ENCODE assay signal across 19 cellular contexts in the genomic region with DNA sequence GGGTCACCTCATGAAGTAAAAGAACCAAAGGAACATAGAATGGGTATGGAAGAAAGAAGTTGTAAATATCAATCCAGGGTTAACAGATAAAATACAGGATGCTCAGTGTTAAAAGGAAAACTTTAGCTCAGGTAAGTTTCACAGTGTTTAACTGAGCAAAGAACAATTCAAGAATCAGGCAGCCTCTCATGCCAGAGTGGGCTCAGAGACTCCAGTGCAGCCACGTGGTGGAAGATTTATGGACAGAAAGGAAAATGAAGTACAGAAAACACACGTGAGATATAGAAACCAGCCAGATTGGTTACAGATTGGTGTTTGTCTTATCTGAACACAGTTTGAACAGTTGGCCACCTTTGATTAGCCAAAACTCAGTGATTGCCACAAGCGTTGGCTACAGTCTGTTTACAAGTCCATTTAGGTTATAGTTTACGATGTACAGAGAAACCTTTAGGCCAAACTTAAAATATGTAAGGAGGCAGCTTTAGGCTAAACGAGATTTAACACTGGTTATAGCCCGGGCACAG. TPM values are rescaled to one million over a fixed set of nuclear protein-coding genes. Genes with fewer than 3 reads are reported as not detected.
DNase-seq lines count a peak whose midpoint lies in the region; ATAC-seq, FAIRE-seq and TF ChIP-seq lines count a peak whose summit lies in the region.
"Had no signal": no experiment of that assay in that cellular context is flagged by ENCODE, and none has a peak within 500 bp of the region (broad histone marks: within the 10 kb centered on the region; RNA-seq: fewer than 3 reads in every experiment).

No MANE protein-coding gene starts in this region.

- no peak for TF ChIP-seq RAD21 in HepG2 (CRISPR knock-in tag; IDR thresholded peaks at IDR 0.05)

- DNase-seq in HepG2 (ENCODE audit: low spot score) (no peak), right lobe of liver (no peak), lung (ENCODE audit: low spot score) (peak; percentile 17), middle frontal gyrus (ENCODE audit: extremely low spot score, low spot score) (no peak)
- no peak for DNase-seq in stimulated activated effector memory CD8-positive, alpha-beta T cell treated with anti-CD3 and anti-CD28 coated beads, Interleukin-12 subunit alpha, Interleukin-12 subunit beta, amount 100 ng/mL, for 72 hours (ENCODE audit: low spot score in 2 of 2)
- no peak for DNase-seq in activated naive CD4-positive, alpha-beta T cell treated with anti-CD3 and anti-CD28 coated beads, Interleukin-2, amount 10 ng/mL, durations not matched to agents 7 days and 5 days
- no peak for DNase-seq in T-helper 2 cell treated with Interferon-gamma antibody and Interleukin-4, amounts not matched to agents 5 μg/mL and 100 μg/mL, for 36 hours (ENCODE audit: low spot score)
- DNase-seq: ACHN; Caco-2; CD8-positive, alpha-beta memory T cell; DND-41; GDM1; GOT3; H9; HFFc6 had no signal

- no peak for TF ChIP-seq EP300 in HepG2 (IDR thresholded peaks at IDR 0.05; ENCODE audit: low read depth in 2 of 2, low read length in 2 of 2)
- TF ChIP-seq EP300 in HepG2 (CRISPR knock-in tag; IDR thresholded peaks at IDR 0.05; ENCODE audit: borderline replicate concordance): no peak

- in situ Hi-C loops in HepG2 (cut with HindIII; ENCODE audit: extremely low pct_ligation_motif_present, low pct_unique_long_range_greater_than_20kb): no loop called here

- TF ChIP-seq POLR2A in HepG2 (IDR thresholded peaks at IDR 0.05; ENCODE audit: insufficient read depth in 1 of 2, low read depth in 2 of 2, low read length in 2 of 2) (no peak), right lobe of liver (IDR thresholded peaks at IDR 0.05) (no peak)

- H3K4me3 Mint-ChIP-seq in activated T-helper 17 cell treated with anti-CD3 and anti-CD28 coated beads, Interleukin-2, amount 50 U/mL, for 72 hours: no peak overlapping the region
- H3K4me3 Mint-ChIP-seq in stimulated activated effector memory CD8-positive, alpha-beta T cell treated with anti-CD3 and anti-CD28 coated beads, Interleukin-12 subunit alpha, Interleukin-12 subunit beta, amount 100 ng/mL, for 72 hours: no peak overlapping the region
- no peak overlapping the region for H3K4me3 Mint-ChIP-seq in activated naive CD4-positive, alpha-beta T cell treated with anti-CD3 and anti-CD28 coated beads, Interleukin-2, amount 10 ng/mL, durations not matched to agents 7 days and 5 days
- no peak overlapping the region for H3K4me3 Mint-ChIP-seq in T-helper 2 cell treated with Interferon-gamma antibody and Interleukin-4, amounts not matched to agents 5 μg/mL and 100 μg/mL, for 36 hours
- H3K4me3 Mint-ChIP-seq: CD8-positive, alpha-beta memory T cell; H9; HFFc6 had no signal

- BruUV-seq in HepG2 (replicated peaks; lab: Mats Ljungman, UMichigan): no TSS peak

- ATAC-seq in HepG2 (no peak), right lobe of liver (no peak), lung (ENCODE audit: insufficient read depth, low FRiP score) (no peak)
- no peak for ATAC-seq in activated T-helper 17 cell treated with anti-CD3 and anti-CD28 coated beads, Interleukin-2, amount 50 U/mL, for 72 hours (replicated peaks)
- no peak for ATAC-seq in stimulated activated effector memory CD8-positive, alpha-beta T cell treated with anti-CD3 and anti-CD28 coated beads, Interleukin-12 subunit alpha, Interleukin-12 subunit beta, amount 100 ng/mL, for 72 hours

- no peak for FAIRE-seq in HepG2 (lab: Jason Lieb, UNC)
- FAIRE-seq: GM12892, GM19239 had no signal

- H3K4me3 ChIP-seq in HepG2 (replicated peaks in 1 of 3; ENCODE audit: insufficient read depth in 1 of 3, low read depth in 2 of 3, low read length in 3 of 3): no peak overlapping the region
- no peak overlapping the region for H3K4me3 ChIP-seq in right lobe of liver
- H3K4me3 ChIP-seq in lung: no peak overlapping the region

- 2% methylated on average over 6 of the region's 6 CpGs for WGBS in HepG2 (ENCODE audit: low lambda C conversion rate)
- WGBS in right lobe of liver (ENCODE audit: insufficient coverage, low coverage, low lambda C conversion rate, missing lambda C conversion rate): 40% methylated on average over 6 of the region's 6 CpGs
- WGBS in lung, 2 donors: 67 to 75% methylated on average over 6 of the region's 6 CpGs

- no peak overlapping the region for H3K9ac ChIP-seq in HepG2 (ENCODE audit: insufficient read depth, low read depth, low read length)

- no peaks in the 10 kb centered on the region for H4K20me1 ChIP-seq in HepG2 (ENCODE audit: insufficient read depth, low read length)

- H3K27ac Mint-ChIP-seq in activated T-helper 17 cell treated with anti-CD3 and anti-CD28 coated beads, Interleukin-2, amount 50 U/mL, for 72 hours: peak overlapping the region; percentile 13
- peak overlapping the region; percentile 23 for H3K27ac Mint-ChIP-seq in stimulated activated effector memory CD8-positive, alpha-beta T cell treated with anti-CD3 and anti-CD28 coated beads, Interleukin-12 subunit alpha, Interleukin-12 subunit beta, amount 100 ng/mL, for 72 hours
- H3K27ac Mint-ChIP-seq in activated naive CD4-positive, alpha-beta T cell treated with anti-CD3 and anti-CD28 coated beads, Interleukin-2, amount 10 ng/mL, durations not matched to agents 7 days and 5 days: no peak overlapping the region
- no peak overlapping the region for H3K27ac Mint-ChIP-seq in T-helper 2 cell treated with Interferon-gamma antibody and Interleukin-4, amounts not matched to agents 5 μg/mL and 100 μg/mL, for 36 hours
- H3K27ac Mint-ChIP-seq: CD8-positive, alpha-beta memory T cell; H9; HFFc6 had no signal

- peak overlapping the region; percentile 50 for H3K4me2 ChIP-seq in HepG2 (ENCODE audit: low read depth, low read length)

- H3K9me3 ChIP-seq in HepG2 (ENCODE audit: low read length): no peaks in the 10 kb centered on the region
- no peaks in the 10 kb centered on the region for H3K9me3 ChIP-seq in right lobe of liver
- no peaks in the 10 kb centered on the region for H3K9me3 ChIP-seq in lung (ENCODE audit: control insufficient read depth in 2 of 2, insufficient read depth in 1 of 2, low read length in 1 of 2)
- H3K9me3 ChIP-seq: Caco-2 had no signal

- no peaks in the 10 kb centered on the region for H3K79me2 ChIP-seq in HepG2 (ENCODE audit: insufficient read depth, low read length)

- no peak for TF ChIP-seq CTCF in HepG2 (CRISPR knock-in tag; IDR thresholded peaks at IDR 0.05)
- TF ChIP-seq CTCF in right lobe of liver (IDR thresholded peaks at IDR 0.05): no peak
- no peak for TF ChIP-seq CTCF in lung (IDR thresholded peaks at IDR 0.05; ENCODE audit: control extremely low read depth, extremely low read depth)

- H3K36me3 ChIP-seq in HepG2 (replicated peaks in 1 of 2; ENCODE audit: control insufficient read depth in 1 of 2, insufficient read depth in 2 of 2, low read length in 2 of 2) (no peaks in the 10 kb centered on the region), right lobe of liver (no peaks in the 10 kb centered on the region), lung (ENCODE audit: control insufficient read depth in 2 of 2, insufficient read depth in 2 of 2, low read length in 2 of 2) (no peaks in the 10 kb centered on the region)

- no peaks in the 10 kb centered on the region for H3K9me3 Mint-ChIP-seq in activated T-helper 17 cell treated with anti-CD3 and anti-CD28 coated beads, Interleukin-2, amount 50 U/mL, for 72 hours
- H3K9me3 Mint-ChIP-seq in stimulated activated effector memory CD8-positive, alpha-beta T cell treated with anti-CD3 and anti-CD28 coated beads, Interleukin-12 subunit alpha, Interleukin-12 subunit beta, amount 100 ng/mL, for 72 hours: no peaks in the 10 kb centered on the region
- H3K9me3 Mint-ChIP-seq in activated naive CD4-positive, alpha-beta T cell treated with anti-CD3 and anti-CD28 coated beads, Interleukin-2, amount 10 ng/mL, durations not matched to agents 7 days and 5 days: no peaks in the 10 kb centered on the region
- H3K9me3 Mint-ChIP-seq in T-helper 2 cell treated with Interferon-gamma antibody and Interleukin-4, amounts not matched to agents 5 μg/mL and 100 μg/mL, for 36 hours: no peaks in the 10 kb centered on the region
- H3K9me3 Mint-ChIP-seq: CD8-positive, alpha-beta memory T cell; HFFc6 had no signal

- H3K27ac ChIP-seq in HepG2 (ENCODE audit: extremely low read length, insufficient read depth, low read length): no peak overlapping the region
- H3K27ac ChIP-seq in right lobe of liver: no peak overlapping the region
- H3K27ac ChIP-seq in lung (ENCODE audit: low read depth in 1 of 2, low read length in 1 of 2): no peak overlapping the region

- H3K27me3 Mint-ChIP-seq in activated T-helper 17 cell treated with anti-CD3 and anti-CD28 coated beads, Interleukin-2, amount 50 U/mL, for 72 hours: no peaks in the 10 kb centered on the region
- H3K27me3 Mint-ChIP-seq in activated naive CD4-positive, alpha-beta T cell treated with anti-CD3 and anti-CD28 coated beads, Interleukin-2, amount 10 ng/mL, durations not matched to agents 7 days and 5 days: peaks cover 5% of the 10 kb centered on the region
- no peaks in the 10 kb centered on the region for H3K27me3 Mint-ChIP-seq in T-helper 2 cell treated with Interferon-gamma antibody and Interleukin-4, amounts not matched to agents 5 μg/mL and 100 μg/mL, for 36 hours (ENCODE audit: low read depth)
- H3K27me3 Mint-ChIP-seq: CD8-positive, alpha-beta memory T cell had no signal

- H3K4me1 ChIP-seq in HepG2 (ENCODE audit: insufficient read depth, low read length) (peaks cover 31% of the 10 kb centered on the region), right lobe of liver (peaks cover 0 to 8% (median 0%) of the 10 kb centered on the region in 4 donors), lung (ENCODE audit: control insufficient read depth in 2 of 2, insufficient read depth in 2 of 2, low read length in 2 of 2) (peaks cover 0 to 4% of the 10 kb centered on the region in 2 donors)

- H3K36me3 Mint-ChIP-seq in activated T-helper 17 cell treated with anti-CD3 and anti-CD28 coated beads, Interleukin-2, amount 50 U/mL, for 72 hours (ENCODE audit: low read depth): peaks cover 2% of the 10 kb centered on the region
- H3K36me3 Mint-ChIP-seq in stimulated activated effector memory CD8-positive, alpha-beta T cell treated with anti-CD3 and anti-CD28 coated beads, Interleukin-12 subunit alpha, Interleukin-12 subunit beta, amount 100 ng/mL, for 72 hours: peaks cover under 1% of the 10 kb centered on the region
- peaks cover under 1% of the 10 kb centered on the region for H3K36me3 Mint-ChIP-seq in activated naive CD4-positive, alpha-beta T cell treated with anti-CD3 and anti-CD28 coated beads, Interleukin-2, amount 10 ng/mL, durations not matched to agents 7 days and 5 days
- H3K36me3 Mint-ChIP-seq in T-helper 2 cell treated with Interferon-gamma antibody and Interleukin-4, amounts not matched to agents 5 μg/mL and 100 μg/mL, for 36 hours (ENCODE audit: low read depth): peaks cover 8% of the 10 kb centered on the region

- POLR2A ChIA-PET in HepG2 (lab: Yijun Ruan, JAX): interaction anchor here (0.6 to 1.4 kb wide), 2 partner anchors 8 to 60 kb away, joined by 3 to 5 read pairs; no protein-coding TSS in a partner anchor

- CTCF ChIA-PET in HepG2 (lab: Yijun Ruan, JAX; ENCODE audit: low intra/inter-chr PET ratio, low total read pairs): interaction anchor here (1.0 to 1.5 kb wide), 4 partner anchors 27 to 217 kb away, joined by 3 to 6 read pairs (median 4); a partner anchor contains a TSS
- CTCF ChIA-PET in activated naive CD4-positive, alpha-beta T cell treated with anti-CD3 and anti-CD28 coated beads, Interleukin-2, amount 10 ng/mL, durations not matched to agents 7 days and 5 days (lab: Charles Lee): interaction anchor here (0.7 to 3.2 kb wide), 6 partner anchors 8 to 60 kb away, joined by 3 to 29 read pairs (median 4); a partner anchor contains a TSS

- no peak overlapping the region for H2AFZ ChIP-seq in HepG2 (ENCODE audit: low read length)

- H3K27me3 ChIP-seq in HepG2 (ENCODE audit: control insufficient read depth in 1 of 2, insufficient read depth in 2 of 2, low read length in 2 of 2): no peaks in the 10 kb centered on the region
- H3K27me3 ChIP-seq in right lobe of liver: no peaks in the 10 kb centered on the region
- H3K27me3 ChIP-seq in lung (ENCODE audit: control insufficient read depth, insufficient read depth): no peaks in the 10 kb centered on the region

- peaks cover 9% of the 10 kb centered on the region for H3K4me1 Mint-ChIP-seq in activated T-helper 17 cell treated with anti-CD3 and anti-CD28 coated beads, Interleukin-2, amount 50 U/mL, for 72 hours
- H3K4me1 Mint-ChIP-seq in stimulated activated effector memory CD8-positive, alpha-beta T cell treated with anti-CD3 and anti-CD28 coated beads, Interleukin-12 subunit alpha, Interleukin-12 subunit beta, amount 100 ng/mL, for 72 hours: peaks cover 33% of the 10 kb centered on the region
- peaks cover 3% of the 10 kb centered on the region for H3K4me1 Mint-ChIP-seq in activated naive CD4-positive, alpha-beta T cell treated with anti-CD3 and anti-CD28 coated beads, Interleukin-2, amount 10 ng/mL, durations not matched to agents 7 days and 5 days
- peaks cover 6% of the 10 kb centered on the region for H3K4me1 Mint-ChIP-seq in T-helper 2 cell treated with Interferon-gamma antibody and Interleukin-4, amounts not matched to agents 5 μg/mL and 100 μg/mL, for 36 hours (ENCODE audit: low read depth)
- H3K4me1 Mint-ChIP-seq: H9 had no signal

- intact Hi-C loops in HepG2 (cut with micrococcal nuclease; ENCODE audit: unreplicated experiment) (loop anchor here (1.0 kb wide), 1 partner anchor 59 kb away; a partner anchor contains a TSS), right lobe of liver (cut with DNase I) (no loop called here)

RNA-seq across cellular contexts. Expression of a gene that starts 9.1 kb away (rescaled TPM):
- total RNA-seq in HepG2 (2016; rRNA removed; fragmentation: Illumina TruSeq; extraction: Trizol) (3.8 and 4.4 TPM in 2 replicates), right lobe of liver (10 to 100 TPM in 3 of 6 experiments, 1 to 10 TPM in 3; 5.0 to 13.5 (median 9.7) TPM), lung (10 to 100 TPM in 1 of 2 donors, 1 to 10 TPM in 1; 8.6 to 35.5 TPM)
- 0.44 and 0.61 TPM in 2 replicates for total RNA-seq in HepG2 (2016; cell fraction: cytosol; rRNA removed; fragmentation: Illumina TruSeq; extraction: Trizol; ENCODE audit: low read depth)
- total RNA-seq in HepG2 (2016; cell fraction: insoluble cytoplasmic fraction; rRNA removed; fragmentation: Illumina TruSeq; extraction: Trizol): 2.9 and 4.5 TPM in 2 replicates
- total RNA-seq in HepG2 (2016; cell fraction: membrane; rRNA removed; fragmentation: Illumina TruSeq; extraction: Trizol): 2.0 and 2.1 TPM in 2 replicates
- total RNA-seq in HepG2 (2016; cell fraction: nucleus; rRNA removed; fragmentation: Illumina TruSeq; extraction: Trizol): 2.9 and 3.7 TPM in 2 replicates
- polyA plus RNA-seq in HepG2 (2011; rRNA removed) (1.7 and 2.8 TPM in 2 replicates), lung (10 to 100 TPM; 13.0 to 35.1 TPM)
- 1.6 and 2.5 TPM in 2 replicates for polyA plus RNA-seq in HepG2 (2011; cell fraction: cytosol; rRNA removed)
- polyA plus RNA-seq in HepG2 (2011; cell fraction: nucleus; rRNA removed): 6.0 and 6.2 TPM in 2 replicates
- 1.2 and 2.4 TPM in 2 replicates for polyA plus RNA-seq in HepG2 (2012)
- 0.25 and 0.27 TPM in 2 replicates for polyA plus RNA-seq in HepG2 (2016; cell fraction: cytosol; fragmentation: Illumina TruSeq; extraction: Trizol; ENCODE audit: low read depth)
- 2.6 and 2.7 TPM in 2 replicates for polyA plus RNA-seq in HepG2 (2016; cell fraction: insoluble cytoplasmic fraction; fragmentation: Illumina TruSeq; extraction: Trizol; ENCODE audit: low read depth)
- 0.78 and 0.94 TPM in 2 replicates for polyA plus RNA-seq in HepG2 (2016; cell fraction: membrane; fragmentation: Illumina TruSeq; extraction: Trizol; ENCODE audit: low read depth)
- polyA plus RNA-seq in HepG2 (2016; cell fraction: nucleus; fragmentation: Illumina TruSeq; extraction: Trizol; ENCODE audit: insufficient read depth, low read depth): 4.3 and 4.6 TPM in 2 replicates
- 9.8 and 22.8 TPM in 2 replicates for polyA minus RNA-seq in HepG2 (2011; rRNA and poly(A)+ RNA removed; ENCODE audit: low replicate concordance)
- 3.4 and 4.2 TPM in 2 replicates for polyA minus RNA-seq in HepG2 (2011; cell fraction: cytosol; rRNA and poly(A)+ RNA removed)
- polyA minus RNA-seq in HepG2 (2011; cell fraction: nucleus; rRNA and poly(A)+ RNA removed): 4.9 and 5.1 TPM in 2 replicates
- 10 to 100 TPM; 17.2 to 21.9 TPM for total RNA-seq in activated T-helper 17 cell treated with anti-CD3 and anti-CD28 coated beads, Interleukin-2, amount 50 U/mL, for 72 hours

RNA-seq across cellular contexts. Expression of a gene that starts 15.2 kb away (rescaled TPM):
- total RNA-seq in HepG2 (2016; rRNA removed; fragmentation: Illumina TruSeq; extraction: Trizol) (not detected in 2 replicates), right lobe of liver (not detected), lung (under 1 TPM; 0.17 to 0.77 TPM)
- total RNA-seq in HepG2 (2016; cell fraction: cytosol; rRNA removed; fragmentation: Illumina TruSeq; extraction: Trizol; ENCODE audit: low read depth): not detected in 2 replicates
- not detected in 2 replicates for total RNA-seq in HepG2 (2016; cell fraction: insoluble cytoplasmic fraction; rRNA removed; fragmentation: Illumina TruSeq; extraction: Trizol)
- total RNA-seq in HepG2 (2016; cell fraction: membrane; rRNA removed; fragmentation: Illumina TruSeq; extraction: Trizol): not detected in 2 replicates
- not detected in 2 replicates for total RNA-seq in HepG2 (2016; cell fraction: nucleus; rRNA removed; fragmentation: Illumina TruSeq; extraction: Trizol)
- polyA plus RNA-seq in HepG2 (2011; rRNA removed) (0.01 and 0.04 TPM in 2 replicates), lung (1 to 10 TPM in 1 of 2 donors, under 1 TPM in 1; 0.96 to 1.4 TPM)
- polyA plus RNA-seq in HepG2 (2011; cell fraction: cytosol; rRNA removed): not detected in 2 replicates
- polyA plus RNA-seq in HepG2 (2011; cell fraction: nucleus; rRNA removed): 0.03 TPM in 1 of 2 replicates, not detected in the other
- not detected in 2 replicates for polyA plus RNA-seq in HepG2 (2012)
- polyA plus RNA-seq in HepG2 (2016; cell fraction: cytosol; fragmentation: Illumina TruSeq; extraction: Trizol; ENCODE audit: low read depth): not detected in 2 replicates
- polyA plus RNA-seq in HepG2 (2016; cell fraction: insoluble cytoplasmic fraction; fragmentation: Illumina TruSeq; extraction: Trizol; ENCODE audit: low read depth): not detected in 2 replicates
- polyA plus RNA-seq in HepG2 (2016; cell fraction: membrane; fragmentation: Illumina TruSeq; extraction: Trizol; ENCODE audit: low read depth): not detected in 2 replicates
- polyA plus RNA-seq in HepG2 (2016; cell fraction: nucleus; fragmentation: Illumina TruSeq; extraction: Trizol; ENCODE audit: insufficient read depth, low read depth): not detected in 2 replicates
- polyA minus RNA-seq in HepG2 (2011; rRNA and poly(A)+ RNA removed; ENCODE audit: low replicate concordance): not detected in 2 replicates
- polyA minus RNA-seq in HepG2 (2011; cell fraction: cytosol; rRNA and poly(A)+ RNA removed): not detected in 2 replicates
- not detected in 2 replicates for polyA minus RNA-seq in HepG2 (2011; cell fraction: nucleus; rRNA and poly(A)+ RNA removed)
- total RNA-seq in activated T-helper 17 cell treated with anti-CD3 and anti-CD28 coated beads, Interleukin-2, amount 50 U/mL, for 72 hours: under 1 TPM in 1 of 2 donors, not detected in 1; 0.98 TPM
- total RNA-seq: A172; CD8-positive, alpha-beta memory T cell; HFFc6 had no signal
- polyA plus RNA-seq: CD8-positive, alpha-beta memory T cell had no signal

RNA-seq across cellular contexts. Expression of a gene that starts 51.1 kb away (rescaled TPM):
- total RNA-seq in HepG2 (2016; rRNA removed; fragmentation: Illumina TruSeq; extraction: Trizol) (50.9 and 65.1 TPM in 2 replicates), right lobe of liver (10 to 100 TPM; 16.8 to 39.1 (median 26.1) TPM), lung (10 to 100 TPM; 21.8 to 62.3 TPM)
- 57.6 and 60.3 TPM in 2 replicates for total RNA-seq in HepG2 (2016; cell fraction: cytosol; rRNA removed; fragmentation: Illumina TruSeq; extraction: Trizol; ENCODE audit: low read depth)
- total RNA-seq in HepG2 (2016; cell fraction: insoluble cytoplasmic fraction; rRNA removed; fragmentation: Illumina TruSeq; extraction: Trizol): 55.2 and 76.7 TPM in 2 replicates
- total RNA-seq in HepG2 (2016; cell fraction: membrane; rRNA removed; fragmentation: Illumina TruSeq; extraction: Trizol): 36.0 and 40.9 TPM in 2 replicates
- total RNA-seq in HepG2 (2016; cell fraction: nucleus; rRNA removed; fragmentation: Illumina TruSeq; extraction: Trizol): 18.2 and 19.2 TPM in 2 replicates
- polyA plus RNA-seq in HepG2 (2011; rRNA removed) (24.6 and 27.4 TPM in 2 replicates), lung (10 to 100 TPM; 88.5 to 97.7 TPM)
- 34.9 and 55.1 TPM in 2 replicates for polyA plus RNA-seq in HepG2 (2011; cell fraction: cytosol; rRNA removed)
- 41.5 and 44.0 TPM in 2 replicates for polyA plus RNA-seq in HepG2 (2011; cell fraction: nucleus; rRNA removed)
- polyA plus RNA-seq in HepG2 (2012): 16.9 and 19.3 TPM in 2 replicates
- polyA plus RNA-seq in HepG2 (2016; cell fraction: cytosol; fragmentation: Illumina TruSeq; extraction: Trizol; ENCODE audit: low read depth): 53.8 and 60.7 TPM in 2 replicates
- polyA plus RNA-seq in HepG2 (2016; cell fraction: insoluble cytoplasmic fraction; fragmentation: Illumina TruSeq; extraction: Trizol; ENCODE audit: low read depth): 53.3 and 62.7 TPM in 2 replicates
- 27.7 and 34.7 TPM in 2 replicates for polyA plus RNA-seq in HepG2 (2016; cell fraction: membrane; fragmentation: Illumina TruSeq; extraction: Trizol; ENCODE audit: low read depth)
- 35.1 and 36.6 TPM in 2 replicates for polyA plus RNA-seq in HepG2 (2016; cell fraction: nucleus; fragmentation: Illumina TruSeq; extraction: Trizol; ENCODE audit: insufficient read depth, low read depth)
- polyA minus RNA-seq in HepG2 (2011; rRNA and poly(A)+ RNA removed; ENCODE audit: low replicate concordance): 9.1 and 31.0 TPM in 2 replicates
- polyA minus RNA-seq in HepG2 (2011; cell fraction: cytosol; rRNA and poly(A)+ RNA removed): 11.3 and 11.4 TPM in 2 replicates
- 12.7 and 15.0 TPM in 2 replicates for polyA minus RNA-seq in HepG2 (2011; cell fraction: nucleus; rRNA and poly(A)+ RNA removed)
- 10 to 100 TPM; 57.4 to 92.9 TPM for total RNA-seq in activated T-helper 17 cell treated with anti-CD3 and anti-CD28 coated beads, Interleukin-2, amount 50 U/mL, for 72 hours

RNA-seq across cellular contexts. Expression of a gene that starts 59.6 kb away (rescaled TPM):
- total RNA-seq in HepG2 (2016; rRNA removed; fragmentation: Illumina TruSeq; extraction: Trizol) (45.4 and 48.3 TPM in 2 replicates), right lobe of liver (10 to 100 TPM; 17.8 to 30.4 (median 24.0) TPM), lung (10 to 100 TPM; 45.3 to 88.6 TPM)
- total RNA-seq in HepG2 (2016; cell fraction: cytosol; rRNA removed; fragmentation: Illumina TruSeq; extraction: Trizol; ENCODE audit: low read depth): 8.5 and 8.6 TPM in 2 replicates
- 45.1 and 48.4 TPM in 2 replicates for total RNA-seq in HepG2 (2016; cell fraction: insoluble cytoplasmic fraction; rRNA removed; fragmentation: Illumina TruSeq; extraction: Trizol)
- total RNA-seq in HepG2 (2016; cell fraction: membrane; rRNA removed; fragmentation: Illumina TruSeq; extraction: Trizol): 17.0 and 19.2 TPM in 2 replicates
- 28.1 and 30.8 TPM in 2 replicates for total RNA-seq in HepG2 (2016; cell fraction: nucleus; rRNA removed; fragmentation: Illumina TruSeq; extraction: Trizol)
- polyA plus RNA-seq in HepG2 (2011; rRNA removed) (34.4 and 35.2 TPM in 2 replicates), lung (10 to 100 TPM; 70.0 to 95.3 TPM)
- 21.9 and 28.4 TPM in 2 replicates for polyA plus RNA-seq in HepG2 (2011; cell fraction: cytosol; rRNA removed)
- polyA plus RNA-seq in HepG2 (2011; cell fraction: nucleus; rRNA removed): 53.3 and 53.6 TPM in 2 replicates
- polyA plus RNA-seq in HepG2 (2012): 19.9 and 22.4 TPM in 2 replicates
- polyA plus RNA-seq in HepG2 (2016; cell fraction: cytosol; fragmentation: Illumina TruSeq; extraction: Trizol; ENCODE audit: low read depth): 5.2 and 5.8 TPM in 2 replicates
- polyA plus RNA-seq in HepG2 (2016; cell fraction: insoluble cytoplasmic fraction; fragmentation: Illumina TruSeq; extraction: Trizol; ENCODE audit: low read depth): 41.7 and 50.6 TPM in 2 replicates
- polyA plus RNA-seq in HepG2 (2016; cell fraction: membrane; fragmentation: Illumina TruSeq; extraction: Trizol; ENCODE audit: low read depth): 9.1 and 12.0 TPM in 2 replicates
- polyA plus RNA-seq in HepG2 (2016; cell fraction: nucleus; fragmentation: Illumina TruSeq; extraction: Trizol; ENCODE audit: insufficient read depth, low read depth): 60.8 and 65.4 TPM in 2 replicates
- 78.3 and 126 TPM in 2 replicates for polyA minus RNA-seq in HepG2 (2011; rRNA and poly(A)+ RNA removed; ENCODE audit: low replicate concordance)
- 15.4 and 16.3 TPM in 2 replicates for polyA minus RNA-seq in HepG2 (2011; cell fraction: cytosol; rRNA and poly(A)+ RNA removed)
- polyA minus RNA-seq in HepG2 (2011; cell fraction: nucleus; rRNA and poly(A)+ RNA removed): 39.5 and 44.1 TPM in 2 replicates
- 10 to 100 TPM; 75.6 to 88.8 TPM for total RNA-seq in activated T-helper 17 cell treated with anti-CD3 and anti-CD28 coated beads, Interleukin-2, amount 50 U/mL, for 72 hours

Comparison
In these comparisons a context has a peak if more than half of its experiments do, and no peak if none do; other contexts are left out.
1. H3K27ac Mint-ChIP-seq: peak in activated T-helper 17 cell treated with anti-CD3 and anti-CD28 coated beads, Interleukin-2, amount 50 U/mL, for 72 hours (single experiment) and stimulated activated effector memory CD8-positive, alpha-beta T cell treated with anti-CD3 and anti-CD28 coated beads, Interleukin-12 subunit alpha, Interleukin-12 subunit beta, amount 100 ng/mL, for 72 hours (single experiment); none in activated naive CD4-positive, alpha-beta T cell treated with anti-CD3 and anti-CD28 coated beads, Interleukin-2, amount 10 ng/mL, durations not matched to agents 7 days and 5 days (single experiment) and T-helper 2 cell treated with Interferon-gamma antibody and Interleukin-4, amounts not matched to agents 5 μg/mL and 100 μg/mL, for 36 hours (single experiment).